12 cellular contexts compared by ENCODE assay signal in the genomic region with DNA sequence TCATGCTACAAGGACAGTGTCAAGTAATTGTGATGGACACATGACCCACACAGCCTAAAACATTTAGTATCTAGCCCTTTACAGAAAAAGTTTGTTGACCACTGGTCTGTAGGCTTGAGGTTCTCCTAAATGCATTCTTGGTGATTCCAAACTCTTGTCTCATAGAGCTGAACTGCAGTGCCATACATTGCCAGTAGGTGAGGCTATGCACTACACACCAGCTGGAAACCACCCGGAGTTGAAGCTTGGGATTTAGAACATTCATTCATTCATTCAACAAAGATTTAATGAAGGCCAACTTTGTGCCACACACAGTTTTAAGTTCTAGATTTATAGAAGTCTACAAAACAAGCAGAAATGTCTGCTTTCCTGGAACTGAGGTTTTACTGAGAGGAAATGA.
A peak's percentile ranks its signal among the peaks of the same experiment; 100 is the strongest.
DNase-seq lines count a peak whose midpoint lies in the region; ATAC-seq and TF ChIP-seq lines count a peak whose summit lies in the region.
"Had no signal": no experiment of that assay in that cellular context is flagged by ENCODE, and none has a peak within 500 bp of the region (broad histone marks: within the 10 kb centered on the region; RNA-seq: fewer than 3 reads in every experiment).

No MANE protein-coding gene starts in this region.

- DNase-seq in epithelial cell of proximal tubule (ENCODE audit: low read depth): no peak
- DNase-seq in psoas muscle: no peak
- no peak for DNase-seq in stimulated activated CD4-positive, alpha-beta T cell treated with anti-CD3 and anti-CD28 coated beads, Interleukin-12 subunit alpha, Interleukin-12 subunit beta, amount 100 ng/mL, for 4 hours
- no peak for DNase-seq in H4 (ENCODE audit: low spot score)
- DNase-seq: activated CD4-positive, CD25-positive, alpha-beta regulatory T cell treated with anti-CD3 and anti-CD28 coated beads, Interleukin-2, amount 50 U/mL, for 72 hours; islet precursor cell; naive B cell; SW 1271 had no signal

- WGBS in psoas muscle, 3 donors: 90 to 100% (median 95%) methylated on average over 1 of the region's 1 CpG

- H3K27ac ChIP-seq in OCI-LY1 (ENCODE audit: low read depth, low read length, poor library complexity, severe bottlenecking) (no peak overlapping the region), psoas muscle (no peak overlapping the region)

- no peaks in the 10 kb centered on the region for H3K79me2 ChIP-seq in OCI-LY1 (ENCODE audit: insufficient read depth, low read length)

- no peaks in the 10 kb centered on the region; the same call in 1 of the 2 replicates for H3K27me3 ChIP-seq in OCI-LY1 (ENCODE audit: insufficient read depth, low read length)
- H3K27me3 ChIP-seq in psoas muscle (ENCODE audit: insufficient read depth in 3 of 3, low read length in 2 of 3): no peaks in the 10 kb centered on the region

- no peak overlapping the region for H3K4me3 ChIP-seq in OCI-LY1 (ENCODE audit: low read depth, low read length, poor library complexity, severe bottlenecking)
- no peak overlapping the region for H3K4me3 ChIP-seq in epithelial cell of proximal tubule (ENCODE audit: low read depth, low read length)
- no peak overlapping the region for H3K4me3 ChIP-seq in psoas muscle

- no peak for ATAC-seq in psoas muscle
- ATAC-seq in GM21576 (IDR thresholded peaks at IDR 0.05; ENCODE audit: unreplicated experiment): no peak
- ATAC-seq: sciatic nerve had no signal

- H3K4me1 ChIP-seq in OCI-LY1 (ENCODE audit: insufficient read depth, low read length, severe bottlenecking): no peaks in the 10 kb centered on the region
- no peaks in the 10 kb centered on the region for H3K4me1 ChIP-seq in psoas muscle

- H2AFZ ChIP-seq in OCI-LY1 (ENCODE audit: low read length): no peak overlapping the region

- no peak overlapping the region for H3K4me2 ChIP-seq in OCI-LY1 (ENCODE audit: low read length)

- H4K20me1 ChIP-seq in OCI-LY1 (ENCODE audit: insufficient read depth, low read length): no peaks in the 10 kb centered on the region

- H3K9ac ChIP-seq in OCI-LY1 (ENCODE audit: low read length): no peak overlapping the region

- intact Hi-C loops in psoas muscle (cut with DNase I): no loop called here

- H3K9me3 ChIP-seq in OCI-LY1 (ENCODE audit: low read length) (0 out of 2 replicates have a peak, but pooled peaks cover 2% of the 10 kb centered on the region), psoas muscle (peaks cover 4% of the 10 kb centered on the region)

- H3K9me2 ChIP-seq in OCI-LY1 (ENCODE audit: low read depth, low read length): no peaks in the 10 kb centered on the region

- H3K36me3 ChIP-seq in OCI-LY1 (ENCODE audit: insufficient read depth, low read length) (no peaks in the 10 kb centered on the region; the same call in 1 of the 2 replicates), psoas muscle (ENCODE audit: insufficient read depth in 1 of 2, low read depth in 1 of 2) (no peaks in the 10 kb centered on the region)

- H3F3A ChIP-seq in OCI-LY1 (ENCODE audit: insufficient read depth, low read length): no peaks in the 10 kb centered on the region

- TF ChIP-seq CTCF in GM12874 (IDR thresholded peaks at IDR 0.05; ENCODE audit: insufficient read depth, low read depth, low read length) (peak; percentile 39; the same call in 1 of the 2 replicates), OCI-LY1 (IDR thresholded peaks at IDR 0.05; ENCODE audit: low read length) (peak; percentile 45; the same call in 1 of the 2 replicates), epithelial cell of proximal tubule (conservative IDR thresholded peaks at IDR 0.05; ENCODE audit: low read depth, low read length) (peak; percentile 60), psoas muscle (IDR thresholded peaks at IDR 0.05) (peak; percentile 9)

Comparison
In these comparisons a context has a peak if more than half of its experiments do, and no peak if none do; other contexts are left out.
1. CTCF ChIP-seq: peak in every context shown above with its lines; median percentile 60 in epithelial cell of proximal tubule; 45 in OCI-LY1; 39 in GM12874; 9 in psoas muscle.